ENCODE assay signal across 11 cellular contexts in genomic region chr2:73215254-73215653, GRCh38. TPM values are rescaled to one million over a fixed set of nuclear protein-coding genes. Genes with fewer than 3 reads are reported as not detected.
A peak's percentile ranks its signal among the peaks of the same experiment; 100 is the strongest.
DNase-seq lines count a peak whose midpoint lies in the region; ATAC-seq, FAIRE-seq and TF ChIP-seq lines count a peak whose summit lies in the region.
"Had no signal": no experiment of that assay in that cellular context is flagged by ENCODE, and none has a peak within 500 bp of the region (broad histone marks: within the 10 kb centered on the region; RNA-seq: fewer than 3 reads in every experiment).

No MANE protein-coding gene starts in this region.

- peak overlapping the region; percentile 95 for H3K4me3 ChIP-seq in OCI-LY7 (ENCODE audit: low read depth, low read length, poor library complexity, severe bottlenecking)
- peak overlapping the region; percentile 81 to 91 (median 86); a peak in 7 of 8 replicates for H3K4me3 ChIP-seq in H1 (ENCODE audit: extremely low read depth in 1 of 4, insufficient read depth in 2 of 4, low read depth in 3 of 4, low read length in 4 of 4)
- peak overlapping the region; percentile 100 for H3K4me3 ChIP-seq in psoas muscle

- H2BK120ac ChIP-seq in H1 (replicated peaks; ENCODE audit: low read depth, low read length) = no peak overlapping the region

- TF ChIP-seq CTCF in OCI-LY7 (conservative IDR thresholded peaks at IDR 0.05; ENCODE audit: low read length) (no peak), H1 (IDR thresholded peaks at IDR 0.05; ENCODE audit: control extremely low read depth in 1 of 3, insufficient read depth in 1 of 3, low read depth in 1 of 3, low read length in 3 of 3) (no peak), psoas muscle (IDR thresholded peaks at IDR 0.05) (no peak), GM13977 (IDR thresholded peaks at IDR 0.05; ENCODE audit: extremely low read depth, insufficient read depth, missing control alignments) (no peak)

- no peak overlapping the region for H2BK12ac ChIP-seq in H1 (ENCODE audit: low read depth, low read length)

- no peak overlapping the region for H3K23ac ChIP-seq in H1 (ENCODE audit: insufficient read length)

- H2BK20ac ChIP-seq in H1 (ENCODE audit: low read length) = no peak overlapping the region

- H3K9me3 ChIP-seq in OCI-LY7 (ENCODE audit: low read length) (no peaks in the 10 kb centered on the region), H1 (ENCODE audit: insufficient read depth in 2 of 2, low read depth in 1 of 2, low read length in 1 of 2) (no peaks in the 10 kb centered on the region), psoas muscle (no peaks in the 10 kb centered on the region)

- TF ChIP-seq POLR2A in H1 (IDR thresholded peaks at IDR 0.05; ENCODE audit: control extremely low read depth in 1 of 2, low read depth in 2 of 2, low read length in 2 of 2) = no peak

- POLR2A ChIA-PET in OCI-LY7 (lab: Charles Lee) = interaction anchor here (0.6 to 1.4 kb wide), 7 partner anchors 14 to 533 kb away, joined by 3 to 5 read pairs (median 3); partner anchors contain the start of gene CCT7
- POLR2A ChIA-PET in H1 (lab: Charles Lee; ENCODE audit: partially characterized antibody) = interaction anchor here (0.9 to 11.5 kb wide), 4 partner anchors 8 to 62 kb away, joined by 3 to 113 read pairs (median 9); partner anchors contain the start of genes CCT7 and PRADC1

- DNase-seq in NCI-H2227 (lab: John Stamatoyannopoulos, UW; ENCODE audit: unreplicated experiment) (peak; percentile 14), NCI-H2227 treated with DMSO at 0.1 percent for 48 hours (lab: John Stamatoyannopoulos, UW) (no peak), OCI-LY7 (ENCODE audit: low spot score) (no peak), H1 (ENCODE audit: low read depth in 1 of 2, low spot score in 2 of 2) (no peak), psoas muscle (no peak), DMS153 (lab: John Stamatoyannopoulos, UW) (no peak), GM13977 (ENCODE audit: low spot score) (no peak), MV-4-11 (lab: John Stamatoyannopoulos, UW) (no peak)
- DNase-seq: KG1 had no signal

- no peak overlapping the region for H4K91ac ChIP-seq in H1 (replicated peaks; ENCODE audit: insufficient read length, low read length)

- peaks cover 15% of the 10 kb centered on the region for H3K79me1 ChIP-seq in H1 (ENCODE audit: low read depth, low read length)

- H4K8ac ChIP-seq in H1 (ENCODE audit: extremely low read depth, insufficient read depth, low read length) = no peak overlapping the region

- no peak overlapping the region for H3K14ac ChIP-seq in H1 (ENCODE audit: insufficient read length)

- no peak overlapping the region for H2AFZ ChIP-seq in OCI-LY7 (ENCODE audit: low read length)
- H2AFZ ChIP-seq in H1 (ENCODE audit: low read length) = no peak overlapping the region

- no TSS peak for BruUV-seq in OCI-LY7 (replicated peaks; lab: Mats Ljungman, UMichigan)

- TF ChIP-seq EP300 in H1 (IDR thresholded peaks at IDR 0.05; ENCODE audit: borderline replicate concordance in 1 of 2, low read depth in 2 of 2, low read length in 2 of 2) = no peak

- in situ Hi-C loops in GM13977 (cut with MboI; ENCODE audit: low pct_unique_long_range_greater_than_20kb, low sequenced_read_pairs, unreplicated experiment) = no loop called here

- 80% methylated on average over 4 of the region's 4 CpGs; no CpG with 5 or more reads in 1 of the 2 experiments for WGBS in H1 (ENCODE audit: extremely low coverage in 1 of 2, insufficient coverage in 1 of 2, insufficient read length in 1 of 2, insufficient replicate concordance in 2 of 2, low coverage in 1 of 2, low lambda C conversion rate in 2 of 2, missing lambda C conversion rate in 1 of 2), 2 experiments
- 64 to 79% (median 71%) methylated on average over 4 of the region's 4 CpGs for WGBS in psoas muscle, 3 donors

- H2AK5ac ChIP-seq in H1 (ENCODE audit: low read depth, low read length) = no peak overlapping the region

- H2BK15ac ChIP-seq in H1 (ENCODE audit: low read length) = no peak overlapping the region

- no peak for FAIRE-seq in H1 (lab: Jason Lieb, UNC)
- FAIRE-seq: A204.1 had no signal

- no peaks in the 10 kb centered on the region for H3K9me2 ChIP-seq in OCI-LY7 (ENCODE audit: insufficient read depth, low read length)

- no peak overlapping the region for H3K56ac ChIP-seq in H1 (replicated peaks; ENCODE audit: insufficient read length, low read depth, low read length)

- TF ChIP-seq RAD21 in H1 (IDR thresholded peaks at IDR 0.05 in 1 of 2, conservative IDR thresholded peaks at IDR 0.05 in 1 of 2; ENCODE audit: low read depth in 2 of 2, low read length in 2 of 2) = no peak

- H4K5ac ChIP-seq in H1 (ENCODE audit: insufficient read length, low read depth, low read length) = no peak overlapping the region

- H3K27ac ChIP-seq in OCI-LY7 (ENCODE audit: low read depth, low read length, poor library complexity, severe bottlenecking) (no peak overlapping the region), H1 (ENCODE audit: low read depth, low read length) (no peak overlapping the region), psoas muscle (peak overlapping the region; percentile 90)

- H3K18ac ChIP-seq in H1 (ENCODE audit: extremely low read depth, low read length) = no peak overlapping the region

- CTCF ChIA-PET in OCI-LY7 (lab: Charles Lee; ENCODE audit: unreplicated experiment) (interaction anchor here (0.9 kb wide), 1 partner anchor 130 kb away, joined by 3 read pairs; no protein-coding TSS in a partner anchor), H1 (lab: Charles Lee; ENCODE audit: partially characterized antibody) (interaction anchor here (0.7 to 2.4 kb wide), 2 partner anchors 35 to 38 kb away, joined by 3 to 8 read pairs; no protein-coding TSS in a partner anchor)

- H3K36me3 ChIP-seq in OCI-LY7 (ENCODE audit: insufficient read depth, low read length) (peaks cover 9% of the 10 kb centered on the region; the same call in 1 of the 2 replicates), H1 (ENCODE audit: control insufficient read depth in 2 of 4, insufficient read depth in 4 of 4, low read length in 3 of 4) (peaks cover 0 to 2% (median 0%) of the 10 kb centered on the region in 4 experiments; a peak in 1 of 8 replicates), psoas muscle (ENCODE audit: insufficient read depth in 1 of 2, low read depth in 1 of 2) (peaks cover 0 to 12% of the 10 kb centered on the region in 2 donors)

- H3K4me1 ChIP-seq in OCI-LY7 (ENCODE audit: insufficient read depth, low read length, poor library complexity, severe bottlenecking) (peaks cover 25% of the 10 kb centered on the region), H1 (replicated peaks in 1 of 4; ENCODE audit: control insufficient read depth in 3 of 4, insufficient read depth in 4 of 4, low read length in 3 of 4) (peaks cover 2 to 3% (median 3%) of the 10 kb centered on the region in 4 experiments; a peak in 4 of 7 replicates), psoas muscle (peaks cover 45% of the 10 kb centered on the region)

- no peak overlapping the region for H3K4ac ChIP-seq in H1 (replicated peaks; ENCODE audit: insufficient read length, low read depth, low read length)

- peaks cover 3% of the 10 kb centered on the region; the same call in 1 of the 2 replicates for H3K23me2 ChIP-seq in H1 (ENCODE audit: low read depth, low read length)

- peak overlapping the region; percentile 89 for H3K4me2 ChIP-seq in OCI-LY7 (ENCODE audit: low read length)
- H3K4me2 ChIP-seq in H1 (ENCODE audit: insufficient read depth in 1 of 2, low read depth in 2 of 2, low read length in 2 of 2) = peak overlapping the region; percentile 73 to 78; a peak in 3 of 4 replicates

- H4K20me1 ChIP-seq in OCI-LY7 (ENCODE audit: insufficient read depth, low read length) (no peaks in the 10 kb centered on the region), H1 (replicated peaks in 1 of 2; ENCODE audit: control insufficient read depth in 1 of 2, insufficient read depth in 2 of 2, low read length in 2 of 2) (peaks cover 3 to 4% of the 10 kb centered on the region in 2 experiments)

- H3K79me2 ChIP-seq in OCI-LY7 (ENCODE audit: insufficient read depth, low read depth, low read length) = peaks cover 35% of the 10 kb centered on the region
- peaks cover 5 to 38% of the 10 kb centered on the region in 2 experiments for H3K79me2 ChIP-seq in H1 (ENCODE audit: control insufficient read depth in 1 of 2, insufficient read depth in 2 of 2, low read length in 2 of 2)

- peaks cover 0 to 3% (median 0%) of the 10 kb centered on the region in 4 experiments; a peak in 1 of 7 replicates for H3K27me3 ChIP-seq in H1 (replicated peaks in 1 of 4; ENCODE audit: control insufficient read depth in 3 of 4, extremely low read depth in 1 of 4, insufficient read depth in 3 of 4, low read length in 3 of 4)
- H3K27me3 ChIP-seq in psoas muscle (ENCODE audit: insufficient read depth in 3 of 3, low read length in 2 of 3) = no peaks in the 10 kb centered on the region

- H2BK5ac ChIP-seq in H1 (ENCODE audit: low read depth, low read length) = no peak overlapping the region

- H3K9ac ChIP-seq in H1 (replicated peaks in 1 of 4; ENCODE audit: extremely low read depth in 1 of 4, low read depth in 3 of 4, low read length in 3 of 4) = no peak overlapping the region

- intact Hi-C loops in OCI-LY7 (cut with micrococcal nuclease; ENCODE audit: unreplicated experiment) (no loop called here), psoas muscle (cut with DNase I) (loop anchor here in 1 of 2 donors (2.0 kb wide), 1 partner anchor 18 kb away; the partner anchor contains the start of gene PRADC1)

- no peak for ATAC-seq in psoas muscle

RNA-seq across cellular contexts. Expression of gene SMYD5, which starts 1.2 kb away (rescaled TPM):
- 32.9 and 42.2 TPM in 2 replicates for total RNA-seq in OCI-LY7 (2014; rRNA removed; shearing (Covaris generic))
- total RNA-seq in OCI-LY7 (2022) (33.2 and 38.2 TPM in 2 replicates), psoas muscle (10 to 100 TPM; 17.1 to 23.0 (median 19.7) TPM)
- 56.7 and 61.5 TPM in 2 replicates for total RNA-seq in H1 (2021; fragmentation: NEBNext Ultra II Directional; extraction: Animal tissue kit (Norgen Biotek cat#: 25700))
- polyA plus RNA-seq in H1 (2011; rRNA removed) (35.2 and 43.3 TPM in 2 replicates), psoas muscle (10 to 100 TPM; 14.7 to 42.0 (median 28.4) TPM)
- 47.0 TPM for polyA plus RNA-seq in H1 (2011; cell fraction: cytosol; rRNA removed)
- 64.5 TPM for polyA plus RNA-seq in H1 (2011; cell fraction: nucleus; rRNA removed)
- polyA plus RNA-seq in H1 (2012, experiment 1 of 2) = 47.7 to 56.0 TPM (median 51.5 TPM) in 4 replicates
- polyA plus RNA-seq in H1 (2012, experiment 2 of 2) = 58.6 TPM
- polyA plus RNA-seq in H1 (2013, experiment 1 of 2) = 35.9 TPM
- polyA plus RNA-seq in H1 (2013, experiment 2 of 2) = 33.4 TPM
- polyA minus RNA-seq in H1 (2011; rRNA and poly(A)+ RNA removed) = 59.6 and 76.4 TPM in 2 replicates
- polyA minus RNA-seq in H1 (2011; cell fraction: cytosol; rRNA and poly(A)+ RNA removed) = 26.2 TPM
- 30.7 TPM for polyA minus RNA-seq in H1 (2011; cell fraction: nucleus; rRNA and poly(A)+ RNA removed)

RNA-seq across cellular contexts. Expression of gene NOTO, which starts 12.9 kb away (rescaled TPM):
- total RNA-seq in OCI-LY7 (2014; rRNA removed; shearing (Covaris generic)) = not detected in 2 replicates
- not detected in 2 replicates for total RNA-seq in OCI-LY7 (2022)
- 0.44 and 0.54 TPM in 2 replicates for total RNA-seq in H1 (2021; fragmentation: NEBNext Ultra II Directional; extraction: Animal tissue kit (Norgen Biotek cat#: 25700))
- 0.33 and 0.46 TPM in 2 replicates for polyA plus RNA-seq in H1 (2011; rRNA removed)
- polyA plus RNA-seq in H1 (2011; cell fraction: cytosol; rRNA removed) = 0.30 TPM
- 0.78 TPM for polyA plus RNA-seq in H1 (2011; cell fraction: nucleus; rRNA removed)
- polyA plus RNA-seq in H1 (2012, experiment 1 of 2) = 0.23 to 0.35 TPM (median 0.31 TPM) in 4 replicates
- 0.30 TPM for polyA plus RNA-seq in H1 (2012, experiment 2 of 2)
- 0.12 TPM for polyA plus RNA-seq in H1 (2013, experiment 1 of 2)
- 0.18 TPM for polyA plus RNA-seq in H1 (2013, experiment 2 of 2)
- polyA minus RNA-seq in H1 (2011; rRNA and poly(A)+ RNA removed) = 0.13 and 0.44 TPM in 2 replicates
- polyA minus RNA-seq in H1 (2011; cell fraction: cytosol; rRNA and poly(A)+ RNA removed) = 0.51 TPM
- polyA minus RNA-seq in H1 (2011; cell fraction: nucleus; rRNA and poly(A)+ RNA removed) = 0.80 TPM
- not detected for total RNA-seq in psoas muscle
- not detected for polyA plus RNA-seq in psoas muscle
- total RNA-seq: RPMI7951 had no signal

RNA-seq across cellular contexts. Expression of gene PRADC1, which starts 17.8 kb away (rescaled TPM):
- 25.3 and 25.9 TPM in 2 replicates for total RNA-seq in OCI-LY7 (2014; rRNA removed; shearing (Covaris generic))
- 20.6 and 23.0 TPM in 2 replicates for total RNA-seq in OCI-LY7 (2022)
- 7.5 and 8.9 TPM in 2 replicates for total RNA-seq in H1 (2021; fragmentation: NEBNext Ultra II Directional; extraction: Animal tissue kit (Norgen Biotek cat#: 25700))
- polyA plus RNA-seq in H1 (2011; rRNA removed) = 13.1 and 13.3 TPM in 2 replicates
- 9.1 TPM for polyA plus RNA-seq in H1 (2011; cell fraction: cytosol; rRNA removed)
- 10.3 TPM for polyA plus RNA-seq in H1 (2011; cell fraction: nucleus; rRNA removed)
- polyA plus RNA-seq in H1 (2012, experiment 1 of 2) = 6.0 to 10.3 TPM (median 8.5 TPM) in 4 replicates
- 11.7 TPM for polyA plus RNA-seq in H1 (2012, experiment 2 of 2)
- 9.0 TPM for polyA plus RNA-seq in H1 (2013, experiment 1 of 2)
- 11.5 TPM for polyA plus RNA-seq in H1 (2013, experiment 2 of 2)
- polyA minus RNA-seq in H1 (2011; rRNA and poly(A)+ RNA removed) = 5.9 TPM in 2 replicates
- 4.0 TPM for polyA minus RNA-seq in H1 (2011; cell fraction: cytosol; rRNA and poly(A)+ RNA removed)
- polyA minus RNA-seq in H1 (2011; cell fraction: nucleus; rRNA and poly(A)+ RNA removed) = 3.7 TPM
- 10 to 100 TPM; 53.6 to 98.3 (median 63.7) TPM for total RNA-seq in psoas muscle
- 100 to 1,000 TPM in 1 of 3 donors, 10 to 100 TPM in 2; 87.6 to 118 (median 99.9) TPM for polyA plus RNA-seq in psoas muscle

RNA-seq across cellular contexts. Expression of gene CCT7, which starts 18.9 kb away (rescaled TPM):
- total RNA-seq in OCI-LY7 (2014; rRNA removed; shearing (Covaris generic)) = 334 and 378 TPM in 2 replicates
- total RNA-seq in OCI-LY7 (2022) (307 and 347 TPM in 2 replicates), psoas muscle (100 to 1,000 TPM; 249 to 280 (median 268) TPM)
- 474 and 486 TPM in 2 replicates for total RNA-seq in H1 (2021; fragmentation: NEBNext Ultra II Directional; extraction: Animal tissue kit (Norgen Biotek cat#: 25700))
- polyA plus RNA-seq in H1 (2011; rRNA removed) (440 and 465 TPM in 2 replicates), psoas muscle (100 to 1,000 TPM; 255 to 316 (median 288) TPM)
- polyA plus RNA-seq in H1 (2011; cell fraction: cytosol; rRNA removed) = 483 TPM
- 363 TPM for polyA plus RNA-seq in H1 (2011; cell fraction: nucleus; rRNA removed)
- 514 to 726 TPM (median 597 TPM) in 4 replicates for polyA plus RNA-seq in H1 (2012, experiment 1 of 2)
- 623 TPM for polyA plus RNA-seq in H1 (2012, experiment 2 of 2)
- polyA plus RNA-seq in H1 (2013, experiment 1 of 2) = 488 TPM
- polyA plus RNA-seq in H1 (2013, experiment 2 of 2) = 468 TPM
- 487 and 491 TPM in 2 replicates for polyA minus RNA-seq in H1 (2011; rRNA and poly(A)+ RNA removed)
- 206 TPM for polyA minus RNA-seq in H1 (2011; cell fraction: cytosol; rRNA and poly(A)+ RNA removed)
- 137 TPM for polyA minus RNA-seq in H1 (2011; cell fraction: nucleus; rRNA and poly(A)+ RNA removed)
